ENCODE assay signal across 8 cellular contexts in the genomic region with DNA sequence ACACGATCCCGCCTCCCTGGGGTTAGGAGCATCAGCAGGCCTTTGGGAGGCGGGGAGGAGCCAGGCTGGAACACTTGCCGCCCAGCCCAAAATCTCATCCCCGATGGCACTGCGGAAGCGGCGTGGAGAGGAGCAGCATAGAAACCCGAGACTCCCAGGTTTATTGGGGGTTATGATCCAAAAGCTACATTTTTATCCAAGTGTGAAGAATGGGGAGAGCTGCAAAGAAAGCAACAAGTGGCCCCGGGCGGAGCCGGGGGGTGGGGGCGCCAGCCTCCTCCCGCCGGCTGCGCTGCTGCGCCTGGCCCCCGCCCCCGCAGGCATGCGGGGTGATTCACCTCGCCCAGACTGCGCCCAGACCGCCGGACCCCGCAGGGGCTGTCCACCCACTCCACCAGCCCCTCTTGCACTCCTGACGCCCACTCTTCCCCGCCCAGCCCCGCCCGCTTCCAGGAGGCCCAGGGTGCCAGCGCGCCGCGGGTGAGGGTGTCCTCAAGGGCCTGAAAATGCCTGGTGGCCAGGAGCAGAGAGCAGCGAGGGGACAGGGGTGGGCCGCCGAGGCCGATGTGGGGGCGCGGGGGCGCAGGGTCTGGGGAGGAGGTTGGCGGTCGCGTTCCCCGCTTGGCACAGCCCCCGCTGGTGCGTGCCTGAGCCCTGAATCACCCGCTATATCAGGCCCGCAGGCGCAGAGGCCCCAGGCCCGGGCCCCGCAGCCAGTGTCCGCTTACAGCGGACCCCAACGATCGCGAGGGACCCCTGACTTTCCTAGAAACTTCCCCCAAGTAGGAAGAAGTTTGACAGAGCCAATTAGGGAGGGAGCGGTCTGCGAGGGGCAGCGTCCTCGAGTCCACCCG. TPM values are rescaled to one million over a fixed set of nuclear protein-coding genes. Genes with fewer than 3 reads are reported as not detected.
DNase-seq lines count a peak whose midpoint lies in the region; ATAC-seq lines count a peak whose summit lies in the region.

No MANE protein-coding gene starts in this region.

- peaks cover 3 to 6% of the 10 kb centered on the region in 2 donors for H3K4me1 ChIP-seq in esophagus (ENCODE audit: control insufficient read depth in 2 of 2, insufficient read depth in 2 of 2, low read length in 1 of 2)

- H3K27me3 Mint-ChIP-seq in T-helper 17 cell = peaks cover 27% of the 10 kb centered on the region

- 2 to 9% methylated on average over 61 of the region's 61 CpGs for WGBS in esophagus, 2 donors

- no peaks in the 10 kb centered on the region for H3K36me3 ChIP-seq in esophagus (ENCODE audit: control insufficient read depth in 2 of 2, insufficient read depth in 2 of 2, low read length in 1 of 2)

- ATAC-seq in T-helper 17 cell = no peak
- ATAC-seq in GM18498 (IDR thresholded peaks at IDR 0.05; ENCODE audit: unreplicated experiment) = no peak
- ATAC-seq in GM18873 (IDR thresholded peaks at IDR 0.05; ENCODE audit: low FRiP score, unreplicated experiment) = no peak

- DNase-seq in D341Med (ENCODE audit: low spot score) (peak; percentile 55), T-helper 17 cell (no peak), myocyte (ENCODE audit: low read depth) (peak; percentile 84), Ammon's horn (ENCODE audit: low spot score) (no peak), SW 1271 (lab: John Stamatoyannopoulos, UW) (no peak)

- no peak overlapping the region for H3K27ac Mint-ChIP-seq in T-helper 17 cell

- H3K36me3 Mint-ChIP-seq in T-helper 17 cell (ENCODE audit: low read depth) = no peaks in the 10 kb centered on the region

- H3K9me3 ChIP-seq in T-helper 17 cell (ENCODE audit: control insufficient read depth, low read length, poor library complexity, severe bottlenecking) = no peaks in the 10 kb centered on the region
- no peaks in the 10 kb centered on the region for H3K9me3 ChIP-seq in esophagus (ENCODE audit: control insufficient read depth in 2 of 2, insufficient read depth in 1 of 2, low read depth in 1 of 2, low read length in 1 of 2)

- peak overlapping the region; percentile 95 to 96 for H3K27ac ChIP-seq in esophagus (ENCODE audit: low read depth in 2 of 2, low read length in 1 of 2)

- peak overlapping the region; percentile 68 to 75 for H3K4me3 ChIP-seq in esophagus (ENCODE audit: low read depth in 1 of 2, low read length in 2 of 2)

- H3K4me1 Mint-ChIP-seq in T-helper 17 cell = peaks cover 8% of the 10 kb centered on the region

- peak overlapping the region; percentile 68 for H3K4me3 Mint-ChIP-seq in T-helper 17 cell

- H3K27me3 ChIP-seq in esophagus (ENCODE audit: control insufficient read depth in 1 of 2, insufficient read depth in 2 of 2, low read length in 2 of 2) = no peaks in the 10 kb centered on the region

RNA-seq across cellular contexts. Expression of a gene that starts 1.4 kb away (rescaled TPM):
- total RNA-seq in T-helper 17 cell (under 1 TPM; 0.47 to 0.90 TPM), myocyte (346 and 373 TPM in 2 replicates)
- polyA plus RNA-seq in esophagus = 10 to 100 TPM; 40.0 to 60.4 TPM
- polyA plus RNA-seq in myocyte (2012) = 425 TPM

RNA-seq across cellular contexts. Expression of a gene that starts 33.5 kb away (rescaled TPM):
- 100 to 1,000 TPM; 203 to 221 TPM for total RNA-seq in T-helper 17 cell
- 10 to 100 TPM; 30.8 to 64.2 TPM for polyA plus RNA-seq in esophagus
- total RNA-seq in myocyte = 106 and 159 TPM in 2 replicates
- 70.7 TPM for polyA plus RNA-seq in myocyte (2012)

RNA-seq across cellular contexts. Expression of a gene that starts 37.0 kb away (rescaled TPM):
- total RNA-seq in T-helper 17 cell = 10 to 100 TPM; 15.4 to 18.5 TPM
- 10 to 100 TPM; 27.0 to 27.5 TPM for polyA plus RNA-seq in esophagus
- total RNA-seq in myocyte = 72.8 and 102 TPM in 2 replicates
- polyA plus RNA-seq in myocyte (2012) = 77.3 TPM

Comparison
In these comparisons a context has a peak if more than half of its experiments do, and no peak if none do; other contexts are left out.
1. DNase-seq: peak in D341Med (single experiment) and myocyte (single experiment); none in T-helper 17 cell (0 of 3), Ammon's horn (single experiment) and SW 1271 (0 of 2).
2. RNA of a gene that starts 1.4 kb away (total RNA-seq): 346 to 373 TPM in myocyte; 0.47 to 0.90 TPM in T-helper 17 cell; every median in the first group is over 100 times any median in the second.